In the genomic region with DNA sequence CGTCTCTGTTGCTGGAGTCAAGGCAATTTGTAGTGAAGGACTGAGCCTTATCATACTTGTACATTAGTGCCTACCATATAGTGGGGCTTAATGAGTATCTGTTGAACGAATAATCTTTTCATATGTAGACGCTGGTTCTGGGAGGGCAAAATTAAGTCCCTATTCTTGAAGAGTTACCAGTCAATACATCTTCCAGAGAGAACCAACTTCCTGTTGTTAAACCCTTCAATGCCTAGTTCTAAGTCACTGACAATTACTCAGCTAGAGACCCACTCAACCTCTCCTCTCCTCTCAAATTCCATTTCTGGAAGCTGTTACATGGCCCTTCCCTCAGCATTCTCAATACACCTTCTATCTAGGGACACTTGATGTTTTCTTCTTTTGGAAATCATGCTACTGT, we compare ENCODE assay signal across 8 cellular contexts. TPM values are rescaled to one million over a fixed set of nuclear protein-coding genes. Genes with fewer than 3 reads are reported as not detected.
DNase-seq lines count a peak whose midpoint lies in the region; TF ChIP-seq lines count a peak whose summit lies in the region.

No MANE protein-coding gene starts in this region.

- H3K4ac ChIP-seq in mesenchymal stem cell (ENCODE audit: low read depth in 1 of 2, low read length in 2 of 2) = no peak overlapping the region

- H3K9me3 ChIP-seq in Loucy (ENCODE audit: insufficient read depth, low read depth, low read length) (no peaks in the 10 kb centered on the region), ascending aorta (no peaks in the 10 kb centered on the region), mesenchymal stem cell (ENCODE audit: control insufficient read depth, low read length) (no peaks in the 10 kb centered on the region)

- peak overlapping the region; percentile 84 for H3K4me3 ChIP-seq in Loucy (ENCODE audit: low read length, poor library complexity, severe bottlenecking)
- H3K4me3 ChIP-seq in ascending aorta = peak overlapping the region in 1 of 2 donors; percentile 77
- peak overlapping the region in 1 of 2 experiments; percentile 96 for H3K4me3 ChIP-seq in mesenchymal stem cell (ENCODE audit: insufficient read depth in 1 of 2, low read depth in 1 of 2, low read length in 2 of 2)

- no peak overlapping the region for H3K23ac ChIP-seq in mesenchymal stem cell (ENCODE audit: low read length in 2 of 2)

- no peak for TF ChIP-seq CTCF in Loucy (conservative IDR thresholded peaks at IDR 0.05; ENCODE audit: low read length)
- no peak for TF ChIP-seq CTCF in ascending aorta (IDR thresholded peaks at IDR 0.05)

- DNase-seq in DMS153 treated with DMSO at 0.1 percent for 48 hours (lab: John Stamatoyannopoulos, UW; ENCODE audit: unreplicated experiment) = peak; percentile 17
- no peak for DNase-seq in ascending aorta (ENCODE audit: low spot score in 2 of 2)
- peak; percentile 28 for DNase-seq in mesenchymal stem cell
- DNase-seq in NCI-H1048 (lab: John Stamatoyannopoulos, UW) = no peak
- DNase-seq in ureter (ENCODE audit: low spot score) = no peak
- no peak for DNase-seq in NCI-H446 treated with DMSO at 0.1 percent for 48 hours (lab: John Stamatoyannopoulos, UW)
- DNase-seq in epidermal melanocyte (ENCODE audit: insufficient read length, low spot score) = no peak

- H2BK120ac ChIP-seq in mesenchymal stem cell (ENCODE audit: low read depth, low read length) = no peak overlapping the region

- H3K36me3 ChIP-seq in Loucy (ENCODE audit: insufficient read depth, low read length) (no peaks in the 10 kb centered on the region), ascending aorta (no peaks in the 10 kb centered on the region), mesenchymal stem cell (ENCODE audit: control insufficient read depth in 1 of 2, insufficient read depth in 2 of 2, low read depth in 1 of 2, low read length in 2 of 2) (no peaks in the 10 kb centered on the region)

- H3K4me2 ChIP-seq in Loucy (ENCODE audit: low read depth, low read length, poor library complexity, severe bottlenecking) = peak overlapping the region; percentile 93
- H3K4me2 ChIP-seq in mesenchymal stem cell (ENCODE audit: low read length, poor library complexity, severe bottlenecking) = peak overlapping the region; percentile 98

- no peak overlapping the region for H4K8ac ChIP-seq in mesenchymal stem cell (ENCODE audit: low read length)

- peaks cover 27% of the 10 kb centered on the region for H3K4me1 ChIP-seq in Loucy (ENCODE audit: insufficient read depth, low read length, poor library complexity, severe bottlenecking)
- H3K4me1 ChIP-seq in ascending aorta = peaks cover 0 to 7% of the 10 kb centered on the region in 2 donors
- H3K4me1 ChIP-seq in mesenchymal stem cell (ENCODE audit: control insufficient read depth, insufficient read depth, low read depth, low read length) = peaks cover 1% of the 10 kb centered on the region

- peaks cover 24% of the 10 kb centered on the region for H4K20me1 ChIP-seq in Loucy (ENCODE audit: insufficient read depth, low read length, poor library complexity, severe bottlenecking)

- peaks cover 1% of the 10 kb centered on the region for H3K79me1 ChIP-seq in mesenchymal stem cell (replicated peaks; ENCODE audit: low read length, poor library complexity, severe bottlenecking)

- no peaks in the 10 kb centered on the region for H3K9me2 ChIP-seq in Loucy (replicated peaks; ENCODE audit: low read depth, low read length)

- no peak overlapping the region for H4K91ac ChIP-seq in mesenchymal stem cell (ENCODE audit: low read length)

- peaks cover 53% of the 10 kb centered on the region for H3K79me2 ChIP-seq in Loucy (ENCODE audit: insufficient read depth, low read length)

- no peak overlapping the region for H3K18ac ChIP-seq in mesenchymal stem cell (ENCODE audit: low read depth in 1 of 2, low read length in 2 of 2)

- H3F3A ChIP-seq in Loucy (ENCODE audit: low read depth) = no peaks in the 10 kb centered on the region

- intact Hi-C loops in ascending aorta (cut with DNase I) = loop anchor here (1.0 to 10.0 kb wide), 3 partner anchors 14 to 1358 kb away; partner anchors contain the start of gene HSPE1

- H2BK5ac ChIP-seq in mesenchymal stem cell (ENCODE audit: low read depth, low read length, poor library complexity, severe bottlenecking) = no peak overlapping the region

- H3K27me3 ChIP-seq in Loucy (ENCODE audit: insufficient read depth, low read length, poor library complexity, severe bottlenecking) (no peaks in the 10 kb centered on the region), ascending aorta (no peaks in the 10 kb centered on the region), mesenchymal stem cell (ENCODE audit: control insufficient read depth in 1 of 2, insufficient read depth in 1 of 2, low read length in 2 of 2) (no peaks in the 10 kb centered on the region)

- no peak overlapping the region for H2BK15ac ChIP-seq in mesenchymal stem cell (ENCODE audit: low read depth, poor library complexity, severe bottlenecking)

- H3K27ac ChIP-seq in ascending aorta (peak overlapping the region; percentile 84 to 95), mesenchymal stem cell (ENCODE audit: low read length, poor library complexity, severe bottlenecking) (peak overlapping the region; percentile 85)

- no peak overlapping the region for H2AK5ac ChIP-seq in mesenchymal stem cell (ENCODE audit: low read length, severe bottlenecking)

- H2AFZ ChIP-seq in Loucy (ENCODE audit: low read length) (peak overlapping the region; percentile 91), mesenchymal stem cell (ENCODE audit: low read depth, low read length) (no peak overlapping the region)

- no peak overlapping the region for H2BK12ac ChIP-seq in mesenchymal stem cell (ENCODE audit: low read length in 2 of 2)

- WGBS in mesenchymal stem cell = 70% methylated on average over 3 of the region's 3 CpGs

- no peak overlapping the region for H3K14ac ChIP-seq in mesenchymal stem cell (ENCODE audit: low read length in 2 of 2)

- H3K9ac ChIP-seq in Loucy (ENCODE audit: low read depth, low read length, poor library complexity, severe bottlenecking) (peak overlapping the region; percentile 92), mesenchymal stem cell (ENCODE audit: low read length) (peak overlapping the region; percentile 96)

RNA-seq across cellular contexts. Expression of gene MOB4, which starts 1.1 kb away (rescaled TPM):
- 29.2 TPM for total RNA-seq in ascending aorta
- 29.7 TPM for polyA plus RNA-seq in mesenchymal stem cell (2013, experiment 1 of 2)
- polyA plus RNA-seq in mesenchymal stem cell (2013, experiment 2 of 2) = 36.0 TPM
- 22.8 TPM for total RNA-seq in ureter

RNA-seq across cellular contexts. Expression of gene HSPE1, which starts 14.6 kb away (rescaled TPM):
- total RNA-seq in ascending aorta (72.7 TPM), ureter (101 TPM)
- polyA plus RNA-seq in mesenchymal stem cell (2013, experiment 1 of 2) = 222 TPM
- polyA plus RNA-seq in mesenchymal stem cell (2013, experiment 2 of 2) = 222 TPM

RNA-seq across cellular contexts. Expression of gene HSPD1, which starts 15.1 kb away (rescaled TPM):
- 110 TPM for total RNA-seq in ascending aorta
- 141 TPM for polyA plus RNA-seq in mesenchymal stem cell (2013, experiment 1 of 2)
- 144 TPM for polyA plus RNA-seq in mesenchymal stem cell (2013, experiment 2 of 2)
- 201 TPM for total RNA-seq in ureter

Comparison
In these comparisons a context has a peak if more than half of its experiments do, and no peak if none do; other contexts are left out.
1. DNase-seq: peak in DMS153 treated with DMSO at 0.1 percent for 48 hours (single experiment) and mesenchymal stem cell (single experiment); none in ascending aorta (0 of 2), NCI-H1048 (single experiment), ureter (single experiment), NCI-H446 treated with DMSO at 0.1 percent for 48 hours (single experiment) and epidermal melanocyte (single experiment).